ENCODE assay signal across 1 cellular context in the genomic region with DNA sequence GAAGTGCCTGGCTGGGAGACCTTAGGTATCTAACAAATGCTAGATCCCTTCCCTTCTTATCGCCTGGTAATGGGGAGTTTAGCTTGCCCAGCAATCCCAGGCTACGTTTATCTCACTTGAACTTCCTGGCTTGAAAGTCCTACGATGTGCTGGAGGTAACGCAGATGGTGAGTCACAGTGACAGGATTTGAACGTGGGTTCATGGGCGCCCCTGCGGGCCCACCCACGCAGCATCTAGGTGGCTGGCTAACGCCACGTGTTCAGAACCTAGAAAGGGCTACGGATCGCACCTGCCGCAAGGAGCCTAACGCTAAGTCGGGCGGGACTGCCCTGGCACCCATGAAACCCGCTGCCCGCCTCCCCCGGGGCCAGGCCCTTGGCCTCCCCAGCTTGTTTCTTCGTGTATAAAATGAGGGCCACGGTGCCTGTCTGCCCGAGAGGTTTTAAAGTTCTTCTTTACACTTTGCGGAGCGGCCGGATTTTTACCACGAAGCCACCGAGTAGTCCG.
A peak's percentile ranks its signal among the peaks of the same experiment; 100 is the strongest.
TF ChIP-seq lines count a peak whose summit lies in the region.

No MANE protein-coding gene starts in this region.

TF ChIP-seq in K562, 482 proteins besides CTCF, POLR2A, EP300 and RAD21 (continued from another document and continues in another):
- peak in 1 of 2 experiments; percentile 12; a peak in 1 of 4 replicates for TF ChIP-seq ZNF318 (IDR thresholded peaks at IDR 0.05; ENCODE audit: borderline replicate concordance in 1 of 2, low read depth in 1 of 2)
- TF ChIP-seq NR4A1 (CRISPR knock-in tag; IDR thresholded peaks at IDR 0.05): 0 out of 2 replicates have a peak, but pooled peaks have one; percentile 4
- TF ChIP-seq NR4A1 (tag; IDR thresholded peaks at IDR 0.05): no peak
- TF ChIP-seq SETDB1 (IDR thresholded peaks at IDR 0.05; ENCODE audit: low read length): no peak
- no peak for TF ChIP-seq SNRNP70 (optimal IDR thresholded peaks at IDR 0.05; ENCODE audit: low read depth, low read length)
- peak; percentile 66 for TF ChIP-seq MECOM (CRISPR knock-in tag; IDR thresholded peaks at IDR 0.05)
- TF ChIP-seq CREB3L1 (IDR thresholded peaks at IDR 0.05; ENCODE audit: borderline replicate concordance, low read depth): peak; percentile 89
- TF ChIP-seq ZNF444 (CRISPR knock-in tag; IDR thresholded peaks at IDR 0.05): no peak
- peak; percentile 71; the same call in 1 of the 2 replicates for TF ChIP-seq ZBTB26 (CRISPR knock-in tag; IDR thresholded peaks at IDR 0.05)
- no peak for TF ChIP-seq TFAM (CRISPR knock-in tag; conservative IDR thresholded peaks at IDR 0.05)
- peak; percentile 30 for TF ChIP-seq MTA1 (IDR thresholded peaks at IDR 0.05; ENCODE audit: borderline replicate concordance)
- TF ChIP-seq ZNF583 (CRISPR knock-in tag; IDR thresholded peaks at IDR 0.05): no peak
- TF ChIP-seq GABPA (tag; conservative IDR thresholded peaks at IDR 0.05; ENCODE audit: low read depth): peak; percentile 58
- peak; percentile 48; the same call in 1 of the 2 replicates for TF ChIP-seq STAT5A (IDR thresholded peaks at IDR 0.05; ENCODE audit: borderline replicate concordance, low read length)
- TF ChIP-seq E2F1 (CRISPR knock-in tag; IDR thresholded peaks at IDR 0.05): 0 out of 2 replicates have a peak, but pooled peaks have one; percentile 20
- TF ChIP-seq CC2D1A (IDR thresholded peaks at IDR 0.05): no peak
- TF ChIP-seq ZNF830 (CRISPR knock-in tag; IDR thresholded peaks at IDR 0.05): 0 out of 2 replicates have a peak, but pooled peaks have one; percentile 73
- 0 out of 2 replicates have a peak, but pooled peaks have one; percentile 45 for TF ChIP-seq PHB (CRISPR knock-in tag; IDR thresholded peaks at IDR 0.05)
- TF ChIP-seq CUX1 (CRISPR knock-in tag; IDR thresholded peaks at IDR 0.05): 0 out of 2 replicates have a peak, but pooled peaks have one; percentile 6
- peak in 1 of 2 experiments; percentile 83; a peak in 2 of 4 replicates for TF ChIP-seq RCOR1 (IDR thresholded peaks at IDR 0.05; ENCODE audit: borderline replicate concordance in 1 of 2, low read depth in 2 of 2, low read length in 2 of 2)
- no peak for TF ChIP-seq TOE1 (IDR thresholded peaks at IDR 0.05; ENCODE audit: borderline replicate concordance)
- 0 out of 2 replicates have a peak, but pooled peaks have one; percentile 15 for TF ChIP-seq TOE1 (CRISPR knock-in tag; IDR thresholded peaks at IDR 0.05; ENCODE audit: borderline replicate concordance, low read depth)
- no peak for TF ChIP-seq ZNF316 (IDR thresholded peaks at IDR 0.05)
- TF ChIP-seq, protein P1, sequence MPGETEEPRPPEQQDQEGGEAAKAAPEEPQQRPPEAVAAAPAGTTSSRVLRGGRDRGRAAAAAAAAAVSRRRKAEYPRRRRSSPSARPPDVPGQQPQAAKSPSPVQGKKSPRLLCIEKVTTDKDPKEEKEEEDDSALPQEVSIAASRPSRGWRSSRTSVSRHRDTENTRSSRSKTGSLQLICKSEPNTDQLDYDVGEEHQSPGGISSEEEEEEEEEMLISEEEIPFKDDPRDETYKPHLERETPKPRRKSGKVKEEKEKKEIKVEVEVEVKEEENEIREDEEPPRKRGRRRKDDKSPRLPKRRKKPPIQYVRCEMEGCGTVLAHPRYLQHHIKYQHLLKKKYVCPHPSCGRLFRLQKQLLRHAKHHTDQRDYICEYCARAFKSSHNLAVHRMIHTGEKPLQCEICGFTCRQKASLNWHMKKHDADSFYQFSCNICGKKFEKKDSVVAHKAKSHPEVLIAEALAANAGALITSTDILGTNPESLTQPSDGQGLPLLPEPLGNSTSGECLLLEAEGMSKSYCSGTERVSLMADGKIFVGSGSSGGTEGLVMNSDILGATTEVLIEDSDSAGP (CRISPR knock-in tag; IDR thresholded peaks at IDR 0.05): no peak
- TF ChIP-seq KDM1A (IDR thresholded peaks at IDR 0.05): peak; percentile 61 to 81; a peak in 3 of 4 replicates
- TF ChIP-seq SIN3A (IDR thresholded peaks at IDR 0.05; ENCODE audit: borderline replicate concordance in 2 of 2, control insufficient read depth in 1 of 2, low read depth in 2 of 2, low read length in 2 of 2): 0 out of 4 replicates have a peak, but pooled peaks of 1 of the 2 experiments have one; percentile 25
